In genomic region chr1:3176820-3177219, GRCh38 we compare ENCODE assay signal across 1 cellular context.
TF ChIP-seq lines count a peak whose summit lies in the region.

No MANE protein-coding gene starts in this region.

TF ChIP-seq in HEK293, 187 proteins besides CTCF, POLR2A, EP300 and RAD21 (continued from another document):
- TF ChIP-seq ZBTB49 (tag by site-specific recombination; IDR thresholded peaks at IDR 0.05; ENCODE audit: low read depth), result no peak
- TF ChIP-seq ZNF366 (tag by site-specific recombination; conservative IDR thresholded peaks at IDR 0.05), result peak; percentile 92
- TF ChIP-seq ZNF776 (tag by site-specific recombination; IDR thresholded peaks at IDR 0.05; ENCODE audit: borderline replicate concordance), result 0 out of 2 replicates have a peak, but pooled peaks have one; percentile 9
- peak; percentile 90 for TF ChIP-seq ZBTB17 (tag by site-specific recombination; IDR thresholded peaks at IDR 0.05)
